1 cellular context compared by ENCODE assay signal in genomic region chr2:120105360-120105759, GRCh38.
TF ChIP-seq lines count a peak whose summit lies in the region.

No MANE protein-coding gene starts in this region.

TF ChIP-seq in GM12878, 131 proteins besides CTCF, POLR2A, EP300 and RAD21 (continued from another document and continues in another):
- TF ChIP-seq KLF5 (IDR thresholded peaks at IDR 0.05; ENCODE audit: partially characterized antibody) (no peak), ZBED1 (IDR thresholded peaks at IDR 0.05; ENCODE audit: borderline replicate concordance) (peak; percentile 33; the same call in 1 of the 2 replicates), IKZF2 (IDR thresholded peaks at IDR 0.05) (no peak), BCL11A (IDR thresholded peaks at IDR 0.05; ENCODE audit: low read depth, low read length) (peak; percentile 83), RUNX3 (IDR thresholded peaks at IDR 0.05; ENCODE audit: low read length) (peak; percentile 81), NFIC (IDR thresholded peaks at IDR 0.05; ENCODE audit: low read depth, low read length) (peak; percentile 97), ZNF592 (IDR thresholded peaks at IDR 0.05) (no peak), CEBPB (IDR thresholded peaks at IDR 0.05; ENCODE audit: borderline replicate concordance in 1 of 2, low read depth in 2 of 2, low read length in 2 of 2) (peak in 1 of 2 experiments; percentile 59; a peak in 1 of 4 replicates), MTA3 (IDR thresholded peaks at IDR 0.05; ENCODE audit: borderline replicate concordance, low read length) (peak; percentile 66; the same call in 1 of the 2 replicates), SRF (IDR thresholded peaks at IDR 0.05; ENCODE audit: low read depth in 2 of 2, low read length in 2 of 2) (0 out of 4 replicates have a peak, but pooled peaks of 1 of the 2 experiments have one; percentile 43), CBX5 (IDR thresholded peaks at IDR 0.05; ENCODE audit: low read depth) (peak; percentile 49; the same call in 1 of the 2 replicates), TCF7 (IDR thresholded peaks at IDR 0.05; ENCODE audit: borderline replicate concordance) (0 out of 2 replicates have a peak, but pooled peaks have one; percentile 19), NRF1 (conservative IDR thresholded peaks at IDR 0.05; ENCODE audit: low read depth, low read length) (no peak), PAX8 (IDR thresholded peaks at IDR 0.05) (no peak), MLLT1 (IDR thresholded peaks at IDR 0.05) (no peak), BHLHE40 (IDR thresholded peaks at IDR 0.05; ENCODE audit: borderline replicate concordance in 1 of 2, low read depth in 2 of 2, low read length in 1 of 2) (no peak), HDGF (IDR thresholded peaks at IDR 0.05) (no peak), YY1 (IDR thresholded peaks at IDR 0.05; ENCODE audit: low read depth, low read length) (no peak), FOS (IDR thresholded peaks at IDR 0.05; ENCODE audit: borderline replicate concordance, extremely low read depth, insufficient read length) (no peak), BCLAF1 (IDR thresholded peaks at IDR 0.05) (no peak), PBX3 (IDR thresholded peaks at IDR 0.05; ENCODE audit: insufficient replicate concordance, low read depth, low read length) (no peak), ZBTB11 (CRISPR knock-in tag; IDR thresholded peaks at IDR 0.05) (no peak), SMAD5 (IDR thresholded peaks at IDR 0.05; ENCODE audit: low read depth) (no peak), SMAD1 (IDR thresholded peaks at IDR 0.05; ENCODE audit: low read depth, partially characterized antibody) (no peak), MTA2 (IDR thresholded peaks at IDR 0.05; ENCODE audit: low read depth) (peak; percentile 41; the same call in 1 of the 2 replicates), ETV6 (conservative IDR thresholded peaks at IDR 0.05 in 1 of 2, IDR thresholded peaks at IDR 0.05 in 1 of 2; ENCODE audit: borderline replicate concordance in 1 of 2, low read depth in 1 of 2) (peak in 1 of 2 experiments; percentile 38; a peak in 1 of 4 replicates), NR2C2 (IDR thresholded peaks at IDR 0.05; ENCODE audit: borderline replicate concordance, control insufficient read depth, insufficient read length, low read depth) (no peak), FOXM1 (IDR thresholded peaks at IDR 0.05; ENCODE audit: low read depth, low read length) (peak; percentile 81; the same call in 1 of the 2 replicates), MEF2A (IDR thresholded peaks at IDR 0.05; ENCODE audit: insufficient read depth, low read depth, low read length) (peak; percentile 95), JUNB (IDR thresholded peaks at IDR 0.05) (peak; percentile 100), POU2F2 (IDR thresholded peaks at IDR 0.05; ENCODE audit: borderline replicate concordance, low read depth, low read length) (no peak), IRF4 (IDR thresholded peaks at IDR 0.05; ENCODE audit: low read depth, low read length) (peak; percentile 80; the same call in 1 of the 2 replicates)
- TF ChIP-seq, protein P1, sequence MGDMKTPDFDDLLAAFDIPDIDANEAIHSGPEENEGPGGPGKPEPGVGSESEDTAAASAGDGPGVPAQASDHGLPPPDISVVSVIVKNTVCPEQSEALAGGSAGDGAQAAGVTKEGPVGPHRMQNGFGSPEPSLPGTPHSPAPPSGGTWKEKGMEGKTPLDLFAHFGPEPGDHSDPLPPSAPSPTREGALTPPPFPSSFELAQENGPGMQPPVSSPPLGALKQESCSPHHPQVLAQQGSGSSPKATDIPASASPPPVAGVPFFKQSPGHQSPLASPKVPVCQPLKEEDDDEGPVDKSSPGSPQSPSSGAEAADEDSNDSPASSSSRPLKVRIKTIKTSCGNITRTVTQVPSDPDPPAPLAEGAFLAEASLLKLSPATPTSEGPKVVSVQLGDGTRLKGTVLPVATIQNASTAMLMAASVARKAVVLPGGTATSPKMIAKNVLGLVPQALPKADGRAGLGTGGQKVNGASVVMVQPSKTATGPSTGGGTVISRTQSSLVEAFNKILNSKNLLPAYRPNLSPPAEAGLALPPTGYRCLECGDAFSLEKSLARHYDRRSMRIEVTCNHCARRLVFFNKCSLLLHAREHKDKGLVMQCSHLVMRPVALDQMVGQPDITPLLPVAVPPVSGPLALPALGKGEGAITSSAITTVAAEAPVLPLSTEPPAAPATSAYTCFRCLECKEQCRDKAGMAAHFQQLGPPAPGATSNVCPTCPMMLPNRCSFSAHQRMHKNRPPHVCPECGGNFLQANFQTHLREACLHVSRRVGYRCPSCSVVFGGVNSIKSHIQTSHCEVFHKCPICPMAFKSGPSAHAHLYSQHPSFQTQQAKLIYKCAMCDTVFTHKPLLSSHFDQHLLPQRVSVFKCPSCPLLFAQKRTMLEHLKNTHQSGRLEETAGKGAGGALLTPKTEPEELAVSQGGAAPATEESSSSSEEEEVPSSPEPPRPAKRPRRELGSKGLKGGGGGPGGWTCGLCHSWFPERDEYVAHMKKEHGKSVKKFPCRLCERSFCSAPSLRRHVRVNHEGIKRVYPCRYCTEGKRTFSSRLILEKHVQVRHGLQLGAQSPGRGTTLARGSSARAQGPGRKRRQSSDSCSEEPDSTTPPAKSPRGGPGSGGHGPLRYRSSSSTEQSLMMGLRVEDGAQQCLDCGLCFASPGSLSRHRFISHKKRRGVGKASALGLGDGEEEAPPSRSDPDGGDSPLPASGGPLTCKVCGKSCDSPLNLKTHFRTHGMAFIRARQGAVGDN (IDR thresholded peaks at IDR 0.05) = no peak
- TF ChIP-seq, protein P2, sequence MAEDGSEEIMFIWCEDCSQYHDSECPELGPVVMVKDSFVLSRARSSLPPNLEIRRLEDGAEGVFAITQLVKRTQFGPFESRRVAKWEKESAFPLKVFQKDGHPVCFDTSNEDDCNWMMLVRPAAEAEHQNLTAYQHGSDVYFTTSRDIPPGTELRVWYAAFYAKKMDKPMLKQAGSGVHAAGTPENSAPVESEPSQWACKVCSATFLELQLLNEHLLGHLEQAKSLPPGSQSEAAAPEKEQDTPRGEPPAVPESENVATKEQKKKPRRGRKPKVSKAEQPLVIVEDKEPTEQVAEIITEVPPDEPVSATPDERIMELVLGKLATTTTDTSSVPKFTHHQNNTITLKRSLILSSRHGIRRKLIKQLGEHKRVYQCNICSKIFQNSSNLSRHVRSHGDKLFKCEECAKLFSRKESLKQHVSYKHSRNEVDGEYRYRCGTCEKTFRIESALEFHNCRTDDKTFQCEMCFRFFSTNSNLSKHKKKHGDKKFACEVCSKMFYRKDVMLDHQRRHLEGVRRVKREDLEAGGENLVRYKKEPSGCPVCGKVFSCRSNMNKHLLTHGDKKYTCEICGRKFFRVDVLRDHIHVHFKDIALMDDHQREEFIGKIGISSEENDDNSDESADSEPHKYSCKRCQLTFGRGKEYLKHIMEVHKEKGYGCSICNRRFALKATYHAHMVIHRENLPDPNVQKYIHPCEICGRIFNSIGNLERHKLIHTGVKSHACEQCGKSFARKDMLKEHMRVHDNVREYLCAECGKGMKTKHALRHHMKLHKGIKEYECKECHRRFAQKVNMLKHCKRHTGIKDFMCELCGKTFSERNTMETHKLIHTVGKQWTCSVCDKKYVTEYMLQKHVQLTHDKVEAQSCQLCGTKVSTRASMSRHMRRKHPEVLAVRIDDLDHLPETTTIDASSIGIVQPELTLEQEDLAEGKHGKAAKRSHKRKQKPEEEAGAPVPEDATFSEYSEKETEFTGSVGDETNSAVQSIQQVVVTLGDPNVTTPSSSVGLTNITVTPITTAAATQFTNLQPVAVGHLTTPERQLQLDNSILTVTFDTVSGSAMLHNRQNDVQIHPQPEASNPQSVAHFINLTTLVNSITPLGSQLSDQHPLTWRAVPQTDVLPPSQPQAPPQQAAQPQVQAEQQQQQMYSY (CRISPR knock-in tag; IDR thresholded peaks at IDR 0.05) = no peak
